Comparison of ENCODE assay signal across 21 cellular contexts in genomic region chr5:56305551-56305950, GRCh38.
DNase-seq lines count a peak whose midpoint lies in the region; ATAC-seq and TF ChIP-seq lines count a peak whose summit lies in the region.
"Had no signal": no experiment of that assay in that cellular context is flagged by ENCODE, and none has a peak within 500 bp of the region (broad histone marks: within the 10 kb centered on the region; RNA-seq: fewer than 3 reads in every experiment).

No MANE protein-coding gene starts in this region.

- H3K9me3 Mint-ChIP-seq in activated T-helper 2 cell treated with anti-CD3 and anti-CD28 coated beads, Interferon-gamma antibody, Interleukin-2, Interleukin-4, amounts not matched to agents 10 μg/mL and 5 μg/mL and 100 μg/mL, durations not matched to agents 14 hours and 24 hours and 36 hours, result peaks cover 15% of the 10 kb centered on the region

- H3K79me2 ChIP-seq in GM23248 (ENCODE audit: insufficient read depth), result no peaks in the 10 kb centered on the region
- no peaks in the 10 kb centered on the region for H3K79me2 ChIP-seq in SK-N-SH (ENCODE audit: insufficient read depth)

- TF ChIP-seq CTCF in SK-N-SH (IDR thresholded peaks at IDR 0.05) (no peak), GM10266 (IDR thresholded peaks at IDR 0.05; ENCODE audit: control insufficient read depth, insufficient read depth, low read depth, missing control alignments) (no peak)

- no peak overlapping the region for H3K4me3 ChIP-seq in GM23248
- H3K4me3 ChIP-seq in SK-N-SH (ENCODE audit: low read depth in 2 of 2, low read length in 1 of 2), result no peak overlapping the region
- H3K4me3 ChIP-seq: GM23338, PC-9 had no signal

- no peaks in the 10 kb centered on the region for H4K20me1 ChIP-seq in GM23248 (ENCODE audit: insufficient read depth)
- H4K20me1 ChIP-seq in SK-N-SH (ENCODE audit: insufficient read depth), result no peaks in the 10 kb centered on the region

- peak; percentile 24 for DNase-seq in GM23248
- peak; percentile 70 for DNase-seq in SK-N-SH
- DNase-seq in kidney tubule cell (ENCODE audit: low spot score), result peak; percentile 19
- DNase-seq in NCI-H187 (lab: John Stamatoyannopoulos, UW), result no peak
- no peak for DNase-seq in activated T-helper 2 cell treated with anti-CD3 and anti-CD28 coated beads, Interferon-gamma antibody, Interleukin-2, Interleukin-4, amounts not matched to agents 10 μg/mL and 5 μg/mL and 100 μg/mL, durations not matched to agents 14 hours and 24 hours and 36 hours (ENCODE audit: low spot score)
- no peak for DNase-seq in GM10266 (ENCODE audit: extremely low spot score)
- DNase-seq: ACHN; CD4-positive, CD25-positive, alpha-beta regulatory T cell; COR-L47; DMS 273 treated with DMSO at 0.1 percent for 48 hours; DND-41; HCEC 1CT; NCI-H1436; NCI-H2029; NCI-H345; NCI-H524 treated with DMSO at 0.1 percent for 48 hours; PC-9 had no signal

- H3K9me3 ChIP-seq in GM23248 (ENCODE audit: low read depth) (no peaks in the 10 kb centered on the region), SK-N-SH (no peaks in the 10 kb centered on the region)

- H3F3A ChIP-seq in GM23248 (ENCODE audit: insufficient read depth) (0 out of 2 replicates have a peak, but pooled peaks cover 6% of the 10 kb centered on the region), SK-N-SH (replicated peaks; ENCODE audit: insufficient read depth) (peaks cover 9% of the 10 kb centered on the region)

- peaks cover 5% of the 10 kb centered on the region for H3K36me3 Mint-ChIP-seq in activated T-helper 2 cell treated with anti-CD3 and anti-CD28 coated beads, Interferon-gamma antibody, Interleukin-2, Interleukin-4, amounts not matched to agents 10 μg/mL and 5 μg/mL and 100 μg/mL, durations not matched to agents 14 hours and 24 hours and 36 hours (ENCODE audit: low read depth)

- CTCF ChIA-PET in SK-N-SH (lab: Yijun Ruan, JAX), result interaction anchor here (0.8 to 4.6 kb wide), 6 partner anchors 14 to 533 kb away, joined by 3 to 24 read pairs (median 9); no protein-coding TSS in a partner anchor

- H3K4me2 ChIP-seq in GM23248 (ENCODE audit: unreplicated experiment), result no peak overlapping the region
- H3K4me2 ChIP-seq in SK-N-SH, result peak overlapping the region; percentile 10; the same call in 1 of the 2 replicates
- H3K4me2 ChIP-seq: GM23338, KMS-11, PC-9 had no signal

- WGBS in GM23248 (ENCODE audit: low coverage in 1 of 2, low lambda C conversion rate in 2 of 2, missing lambda C conversion rate in 2 of 2), 2 experiments, result 0 to 6% methylated on average over 1 of the region's 1 CpG
- WGBS in SK-N-SH (ENCODE audit: low lambda C conversion rate), result 0% methylated on average over 1 of the region's 1 CpG

- H3K27me3 ChIP-seq in GM23248 (replicated peaks; ENCODE audit: insufficient read depth) (no peaks in the 10 kb centered on the region), SK-N-SH (ENCODE audit: insufficient read depth) (no peaks in the 10 kb centered on the region)

- TF ChIP-seq RAD21 in SK-N-SH (IDR thresholded peaks at IDR 0.05; ENCODE audit: low read length), result no peak; the same call in 1 of the 2 replicates

- H3K27ac ChIP-seq in GM23248 (no peak overlapping the region), SK-N-SH (ENCODE audit: low read depth in 2 of 2, low read length in 1 of 2) (peak overlapping the region; percentile 66 to 100; a peak in 3 of 4 replicates)
- H3K27ac ChIP-seq: KMS-11, PC-9 had no signal

- peak in 1 of 2 experiments; percentile 54; a peak in 1 of 4 replicates for TF ChIP-seq EP300 in SK-N-SH (IDR thresholded peaks at IDR 0.05; ENCODE audit: borderline replicate concordance in 1 of 2, low read depth in 1 of 2, low read length in 1 of 2)

- no peak for ATAC-seq in GM18858 (IDR thresholded peaks at IDR 0.05; ENCODE audit: unreplicated experiment)
- ATAC-seq: GM23338 had no signal

- H3K36me3 ChIP-seq in GM23248 (ENCODE audit: low read depth) (no peaks in the 10 kb centered on the region), SK-N-SH (replicated peaks in 1 of 2; ENCODE audit: control insufficient read depth in 1 of 2, insufficient read depth in 2 of 2, low read length in 1 of 2) (no peaks in the 10 kb centered on the region)

- H3K4me1 ChIP-seq in GM23248 (ENCODE audit: insufficient read depth), result no peaks in the 10 kb centered on the region; the same call in 1 of the 2 replicates
- peaks cover 8 to 31% of the 10 kb centered on the region in 2 experiments for H3K4me1 ChIP-seq in SK-N-SH (ENCODE audit: control insufficient read depth in 1 of 2, insufficient read depth in 2 of 2, low read depth in 1 of 2, low read length in 1 of 2)

- no peak overlapping the region for H3K27ac Mint-ChIP-seq in activated T-helper 2 cell treated with anti-CD3 and anti-CD28 coated beads, Interferon-gamma antibody, Interleukin-2, Interleukin-4, amounts not matched to agents 10 μg/mL and 5 μg/mL and 100 μg/mL, durations not matched to agents 14 hours and 24 hours and 36 hours
- H3K27ac Mint-ChIP-seq: B cell; CD4-positive, CD25-positive, alpha-beta regulatory T cell; GM23338 had no signal

- POLR2A ChIA-PET in SK-N-SH (lab: Yijun Ruan, JAX), result interaction anchor here (0.9 to 1.5 kb wide), 4 partner anchors 35 to 191 kb away, joined by 3 to 5 read pairs (median 4); no protein-coding TSS in a partner anchor

- in situ Hi-C loops in GM23248 (cut with MboI), result no loop called here

- peaks cover 3% of the 10 kb centered on the region for H3K27me3 Mint-ChIP-seq in activated T-helper 2 cell treated with anti-CD3 and anti-CD28 coated beads, Interferon-gamma antibody, Interleukin-2, Interleukin-4, amounts not matched to agents 10 μg/mL and 5 μg/mL and 100 μg/mL, durations not matched to agents 14 hours and 24 hours and 36 hours (ENCODE audit: low read depth)
- H3K27me3 Mint-ChIP-seq: B cell had no signal

- no peak overlapping the region for H3K4me3 Mint-ChIP-seq in activated T-helper 2 cell treated with anti-CD3 and anti-CD28 coated beads, Interferon-gamma antibody, Interleukin-2, Interleukin-4, amounts not matched to agents 10 μg/mL and 5 μg/mL and 100 μg/mL, durations not matched to agents 14 hours and 24 hours and 36 hours (ENCODE audit: low read depth)
- H3K4me3 Mint-ChIP-seq: B cell; CD4-positive, CD25-positive, alpha-beta regulatory T cell; GM23338 had no signal

- no peak overlapping the region for H3K9ac ChIP-seq in GM23248
- no peak overlapping the region for H3K9ac ChIP-seq in SK-N-SH
- H3K9ac ChIP-seq: KMS-11 had no signal

- intact Hi-C loops in activated T-helper 2 cell treated with anti-CD3 and anti-CD28 coated beads, Interferon-gamma antibody, Interleukin-2, Interleukin-4, amounts not matched to agents 10 μg/mL and 5 μg/mL and 100 μg/mL, durations not matched to agents 14 hours and 24 hours and 36 hours (cut with micrococcal nuclease), result no loop called here

- H3K9me2 ChIP-seq in GM23248 (ENCODE audit: insufficient read depth) (no peaks in the 10 kb centered on the region), SK-N-SH (no peaks in the 10 kb centered on the region)

- peaks cover 11% of the 10 kb centered on the region for H3K4me1 Mint-ChIP-seq in activated T-helper 2 cell treated with anti-CD3 and anti-CD28 coated beads, Interferon-gamma antibody, Interleukin-2, Interleukin-4, amounts not matched to agents 10 μg/mL and 5 μg/mL and 100 μg/mL, durations not matched to agents 14 hours and 24 hours and 36 hours (ENCODE audit: low read depth)
- H3K4me1 Mint-ChIP-seq: B cell, GM23338 had no signal

- peak overlapping the region; percentile 16; the same call in 1 of the 2 replicates for H2AFZ ChIP-seq in GM23248
- H2AFZ ChIP-seq in SK-N-SH (ENCODE audit: low read depth), result peak overlapping the region; percentile 56; the same call in 1 of the 2 replicates
- H2AFZ ChIP-seq: GM23338, PC-9 had no signal

TF ChIP-seq in SK-N-SH, 30 proteins besides CTCF, POLR2A, EP300 and RAD21:
- TF ChIP-seq GATA2 (CRISPR knock-in tag; IDR thresholded peaks at IDR 0.05) (peak; percentile 89), CHD2 (IDR thresholded peaks at IDR 0.05; ENCODE audit: low read length, partially characterized antibody) (peak; percentile 66), RCOR1 (IDR thresholded peaks at IDR 0.05; ENCODE audit: low read length) (peak; percentile 96), FOXJ3 (CRISPR knock-in tag; IDR thresholded peaks at IDR 0.05) (peak; percentile 78), SMC3 (IDR thresholded peaks at IDR 0.05; ENCODE audit: low read depth, low read length) (no peak)

Comparison
In these comparisons a context has a peak if more than half of its experiments do, and no peak if none do; other contexts are left out.
1. DNase-seq: peak in GM23248 (single experiment), SK-N-SH (single experiment) and kidney tubule cell (single experiment); none in NCI-H187 (0 of 2), activated T-helper 2 cell treated with anti-CD3 and anti-CD28 coated beads, Interferon-gamma antibody, Interleukin-2, Interleukin-4, amounts not matched to agents 10 μg/mL and 5 μg/mL and 100 μg/mL, durations not matched to agents 14 hours and 24 hours and 36 hours (single experiment) and GM10266 (single experiment).